8 cellular contexts compared by ENCODE assay signal in the genomic region with DNA sequence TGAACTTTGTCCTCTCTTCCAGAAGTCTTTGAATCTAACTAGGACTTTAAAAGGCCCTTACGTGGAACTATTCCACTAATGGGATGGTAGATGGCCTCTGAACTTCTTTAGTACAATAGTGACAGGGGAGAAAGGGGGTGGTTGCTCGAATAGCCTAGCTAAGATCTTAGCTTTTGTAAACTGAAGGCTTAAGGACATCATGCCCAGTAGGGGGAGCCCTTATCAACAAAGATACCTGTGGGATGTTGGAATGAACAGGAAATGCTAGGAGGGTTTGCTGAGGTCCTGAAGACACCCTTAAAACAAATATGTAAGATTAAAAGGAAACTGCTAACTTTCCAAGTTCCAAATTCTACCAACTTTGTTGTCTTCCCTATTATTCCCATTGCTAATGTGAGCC. TPM values are rescaled to one million over a fixed set of nuclear protein-coding genes. Genes with fewer than 3 reads are reported as not detected.
DNase-seq lines count a peak whose midpoint lies in the region; ATAC-seq and TF ChIP-seq lines count a peak whose summit lies in the region.

No MANE protein-coding gene starts in this region.

- no peak for ATAC-seq in GM21423 (IDR thresholded peaks at IDR 0.05; ENCODE audit: unreplicated experiment)

- TF ChIP-seq CTCF in epithelial cell of proximal tubule (conservative IDR thresholded peaks at IDR 0.05; ENCODE audit: low read depth, low read length): peak; percentile 86

- DNase-seq in DMS153 treated with DMSO at 0.1 percent for 48 hours (lab: John Stamatoyannopoulos, UW; ENCODE audit: unreplicated experiment): peak; percentile 51
- peak; percentile 55 for DNase-seq in H4 (ENCODE audit: low spot score)
- peak; percentile 28 for DNase-seq in NCI-H187 treated with DMSO at 0.1 percent for 48 hours (lab: John Stamatoyannopoulos, UW)
- DNase-seq in T-helper 9 cell: peak; percentile 7
- peak; percentile 32 for DNase-seq in epithelial cell of proximal tubule (ENCODE audit: low read depth)
- peak; percentile 43 for DNase-seq in middle frontal gyrus (ENCODE audit: extremely low spot score, low spot score)
- peak; percentile 69 for DNase-seq in ureter (ENCODE audit: low spot score)

- no peak overlapping the region for H3K4me3 ChIP-seq in epithelial cell of proximal tubule (ENCODE audit: low read depth, low read length)

RNA-seq across cellular contexts. Expression of a gene that starts 33.2 kb away (rescaled TPM):
- total RNA-seq in H4 (2014; rRNA removed; shearing (Covaris generic)): not detected in 2 replicates
- total RNA-seq in epithelial cell of proximal tubule (0.06 TPM in 1 of 2 replicates, not detected in the other), ureter (0.31 TPM)

RNA-seq across cellular contexts. Expression of a gene that starts 39.2 kb away (rescaled TPM):
- not detected in 2 replicates for total RNA-seq in H4 (2014; rRNA removed; shearing (Covaris generic))
- total RNA-seq in epithelial cell of proximal tubule: not detected in 2 replicates
- 18.7 TPM for total RNA-seq in ureter

Comparison
In these comparisons a context has a peak if more than half of its experiments do, and no peak if none do; other contexts are left out.
1. DNase-seq: peak in every context shown above with its lines; median percentile 69 in ureter; 55 in H4; 51 in DMS153 treated with DMSO at 0.1 percent for 48 hours; 43 in middle frontal gyrus; 32 in epithelial cell of proximal tubule; 28 in NCI-H187 treated with DMSO at 0.1 percent for 48 hours; 7 in T-helper 9 cell.
2. RNA of a gene that starts 39.2 kb away (total RNA-seq): 18.7 TPM in ureter (single experiment); not detected in H4 and not detected in epithelial cell of proximal tubule; every median in the first group is over 10 times any median in the second.